Comparison of ENCODE assay signal across 8 cellular contexts in the genomic region with DNA sequence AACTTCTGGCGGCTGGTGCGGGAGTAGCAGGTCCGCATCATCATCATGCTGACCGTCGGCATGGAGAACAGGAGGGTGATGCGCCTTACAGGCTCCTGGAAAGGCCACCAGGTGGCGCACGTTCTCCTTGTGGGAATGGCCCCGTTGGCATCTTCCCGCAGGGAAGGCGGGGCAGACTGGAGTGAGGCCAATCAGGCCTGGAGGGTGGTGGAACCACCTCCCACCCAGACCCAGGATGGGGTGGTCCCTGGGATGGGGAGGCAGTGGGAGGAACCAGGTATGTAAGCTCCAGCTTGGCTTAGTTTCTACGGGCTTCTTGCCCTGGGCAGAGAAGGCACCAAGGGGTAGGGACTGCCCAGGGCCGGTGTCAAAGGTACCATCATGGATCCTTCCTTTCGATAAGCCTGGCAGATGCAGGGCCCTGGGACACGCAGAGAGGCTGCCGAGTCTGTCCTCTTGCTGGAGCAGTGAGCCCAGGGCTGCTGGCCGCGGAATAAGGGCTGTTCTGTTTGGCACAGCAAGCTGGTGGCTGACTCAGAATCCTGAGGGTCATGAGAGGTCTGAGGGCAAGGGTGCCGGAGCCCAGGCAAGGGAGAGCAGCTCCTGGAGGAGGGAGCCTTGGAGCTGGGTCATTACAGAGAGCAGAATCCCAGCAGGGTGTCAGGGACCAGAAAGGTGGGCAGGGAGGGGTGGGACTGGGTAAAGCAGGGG. TPM values are rescaled to one million over a fixed set of nuclear protein-coding genes. Genes with fewer than 3 reads are reported as not detected.
DNase-seq lines count a peak whose midpoint lies in the region; ATAC-seq and TF ChIP-seq lines count a peak whose summit lies in the region.

No MANE protein-coding gene starts in this region.

- 19 to 24% methylated on average over 19 of the region's 19 CpGs for WGBS in lung, 2 donors

- peaks cover 0 to 1% of the 10 kb centered on the region in 2 donors for H3K9me3 ChIP-seq in lung (ENCODE audit: control insufficient read depth in 2 of 2, insufficient read depth in 1 of 2, low read length in 1 of 2)

- ATAC-seq in HG03439 (IDR thresholded peaks at IDR 0.05; ENCODE audit: unreplicated experiment): peak; percentile 47
- ATAC-seq in lung (ENCODE audit: insufficient read depth, low FRiP score): peak; percentile 65
- no peak for ATAC-seq in HG03565 (IDR thresholded peaks at IDR 0.05; ENCODE audit: unreplicated experiment)

- no peak overlapping the region for H3K4me3 ChIP-seq in lung

- H3K36me3 ChIP-seq in lung (ENCODE audit: control insufficient read depth in 2 of 2, insufficient read depth in 2 of 2, low read length in 2 of 2): no peaks in the 10 kb centered on the region

- H3K27me3 ChIP-seq in lung (ENCODE audit: control insufficient read depth, insufficient read depth): no peaks in the 10 kb centered on the region

- H3K4me1 ChIP-seq in lung (ENCODE audit: control insufficient read depth in 2 of 2, insufficient read depth in 2 of 2, low read length in 2 of 2): no peaks in the 10 kb centered on the region

- DNase-seq in D341Med (ENCODE audit: low spot score) (peak; percentile 89), NCI-H748 (lab: John Stamatoyannopoulos, UW; ENCODE audit: unreplicated experiment) (peak; percentile 89), lung (ENCODE audit: low spot score) (peak; percentile 81)
- peak; percentile 85 to 89 for DNase-seq in activated CD4-positive, alpha-beta T cell treated with anti-CD3 and anti-CD28 coated beads, Interleukin-2, amount 50 U/mL, for 48 hours
- DNase-seq in effector CD8-positive, alpha-beta T cell (lab: John Stamatoyannopoulos, UW): peak; percentile 59
- peak; percentile 44 for DNase-seq in stimulated activated CD8-positive, alpha-beta memory T cell treated with anti-CD3 and anti-CD28 coated beads, Interleukin-15, amount 100 ng/mL, for 1 hour (ENCODE audit: low read depth)

- peak; percentile 72 for TF ChIP-seq CTCF in lung (IDR thresholded peaks at IDR 0.05; ENCODE audit: control extremely low read depth, extremely low read depth)

- no peak overlapping the region for H3K27ac ChIP-seq in lung (ENCODE audit: low read depth in 1 of 2, low read length in 1 of 2)

RNA-seq across cellular contexts. Expression of a gene that starts 8.7 kb away (rescaled TPM):
- 1 to 10 TPM; 1.3 to 4.1 TPM for total RNA-seq in lung
- 1 to 10 TPM in 1 of 2 donors, under 1 TPM in 1; 0.57 to 1.3 TPM for polyA plus RNA-seq in lung

RNA-seq across cellular contexts. Expression of a gene that starts 24.5 kb away (rescaled TPM):
- 1 to 10 TPM; 4.5 to 6.9 TPM for total RNA-seq in lung
- polyA plus RNA-seq in lung: 10 to 100 TPM in 1 of 2 donors, 1 to 10 TPM in 1; 2.9 to 14.0 TPM

RNA-seq across cellular contexts. Expression of a gene that starts 40.4 kb away (rescaled TPM):
- total RNA-seq in lung: 10 to 100 TPM; 27.8 to 82.0 TPM
- polyA plus RNA-seq in lung: 10 to 100 TPM; 43.6 to 54.0 TPM
